In genomic region chr14:101363880-101364391, GRCh38 we compare ENCODE assay signal across 19 cellular contexts.
A peak's percentile ranks its signal among the peaks of the same experiment; 100 is the strongest.
DNase-seq lines count a peak whose midpoint lies in the region; ATAC-seq and TF ChIP-seq lines count a peak whose summit lies in the region.
"Had no signal": no experiment of that assay in that cellular context is flagged by ENCODE, and none has a peak within 500 bp of the region (broad histone marks: within the 10 kb centered on the region; RNA-seq: fewer than 3 reads in every experiment).

No MANE protein-coding gene starts in this region.

- no CpG with 5 or more reads among the region's 16 CpGs for WGBS in neuronal stem cell (ENCODE audit: extremely low coverage in 2 of 2, insufficient read length in 2 of 2, insufficient replicate concordance in 1 of 2), 2 donors

- peak overlapping the region; percentile 98 for H2AK5ac ChIP-seq in neuronal stem cell (ENCODE audit: low read depth, low read length)

- H3K9me3 ChIP-seq in BLaER1 (no peaks in the 10 kb centered on the region), colonic mucosa (no peaks in the 10 kb centered on the region), neuronal stem cell (replicated peaks in 1 of 2; ENCODE audit: control insufficient read depth in 2 of 2, insufficient read depth in 1 of 2, low read depth in 1 of 2, low read length in 2 of 2) (no peaks in the 10 kb centered on the region), stomach smooth muscle (ENCODE audit: control insufficient read depth in 2 of 2, low read length in 2 of 2) (no peaks in the 10 kb centered on the region)
- H3K9me3 ChIP-seq: SJSA1 had no signal

- H3K23ac ChIP-seq in neuronal stem cell (ENCODE audit: low read depth, low read length, poor library complexity): no peak overlapping the region

- H3K4me3 ChIP-seq in BLaER1: no peak overlapping the region
- no peak overlapping the region for H3K4me3 ChIP-seq in colonic mucosa
- H3K4me3 ChIP-seq in neuronal stem cell (ENCODE audit: low read length in 2 of 2): no peak overlapping the region
- H3K4me3 ChIP-seq in stomach smooth muscle (ENCODE audit: low read length in 2 of 2): no peak overlapping the region
- H3K4me3 ChIP-seq: GM12878, SJSA1 had no signal

- H4K91ac ChIP-seq in neuronal stem cell (ENCODE audit: low read depth, low read length, poor library complexity): no peak overlapping the region

- H3K4me2 ChIP-seq in BLaER1 (peak overlapping the region; percentile 90), neuronal stem cell (ENCODE audit: insufficient read depth, low read length, poor library complexity, severe bottlenecking) (no peak overlapping the region)

- H3K36me3 ChIP-seq in BLaER1 (no peaks in the 10 kb centered on the region), colonic mucosa (no peaks in the 10 kb centered on the region), neuronal stem cell (replicated peaks in 1 of 2; ENCODE audit: control insufficient read depth in 2 of 2, insufficient read depth in 2 of 2, low read length in 2 of 2) (no peaks in the 10 kb centered on the region), stomach smooth muscle (ENCODE audit: control insufficient read depth in 2 of 2, insufficient read depth in 2 of 2, low read length in 2 of 2) (no peaks in the 10 kb centered on the region)
- H3K36me3 ChIP-seq: SJSA1 had no signal

- DNase-seq in colonic mucosa (no peak), neuronal stem cell (ENCODE audit: low spot score) (no peak), NOMO-1 (lab: John Stamatoyannopoulos, UW; ENCODE audit: unreplicated experiment in 2 of 2) (no peak), NCI-H1105 treated with DMSO at 0.1 percent for 48 hours (lab: John Stamatoyannopoulos, UW) (no peak)
- no peak for DNase-seq in activated CD4-positive, alpha-beta T cell treated with anti-CD3 and anti-CD28 coated beads for 4 hours
- DNase-seq: activated CD4-positive, CD25-positive, alpha-beta regulatory T cell; DMS 273 treated with DMSO at 0.1 percent for 48 hours; H9; hypothalamus; NCI-H2171; NCI-H526 treated with DMSO at 0.1 percent for 48 hours; OCI-M1; stimulated activated CD4-positive, alpha-beta T cell treated with anti-CD3 and anti-CD28 coated beads, Interleukin-15, amount 100 ng/mL, for 24 hours had no signal

- no peak overlapping the region for H4K8ac ChIP-seq in neuronal stem cell (ENCODE audit: low read depth, low read length)

- ATAC-seq in HG03469 (IDR thresholded peaks at IDR 0.05; ENCODE audit: unreplicated experiment): no peak
- ATAC-seq: GM12878; natural killer cell treated with Interleukin-12 subunit alpha and Interleukin-12 subunit beta and Interleukin-15 and Interleukin-18, amount 100 ng/mL, for 72 hours had no signal

- peak overlapping the region; percentile 61 for H2AFZ ChIP-seq in neuronal stem cell (ENCODE audit: low read length)

- no peaks in the 10 kb centered on the region for H4K20me1 ChIP-seq in BLaER1

- peak overlapping the region; percentile 52 for H3K18ac ChIP-seq in neuronal stem cell (ENCODE audit: low read length)

- H2BK12ac ChIP-seq in neuronal stem cell (ENCODE audit: low read length): no peak overlapping the region

- peaks cover 87% of the 10 kb centered on the region for H3K4me1 ChIP-seq in BLaER1
- no peaks in the 10 kb centered on the region for H3K4me1 ChIP-seq in colonic mucosa
- peaks cover 5 to 32% of the 10 kb centered on the region in 2 donors for H3K4me1 ChIP-seq in neuronal stem cell (ENCODE audit: control insufficient read depth in 2 of 2, insufficient read depth in 1 of 2, low read depth in 1 of 2, low read length in 2 of 2)
- H3K4me1 ChIP-seq in stomach smooth muscle (ENCODE audit: control insufficient read depth, insufficient read depth, low read length): peaks cover 19% of the 10 kb centered on the region
- H3K4me1 ChIP-seq: SJSA1 had no signal

- TF ChIP-seq CTCF in colonic mucosa (IDR thresholded peaks at IDR 0.05): no peak

- H3K4ac ChIP-seq in neuronal stem cell (ENCODE audit: low read length): peak overlapping the region; percentile 43

- peak overlapping the region; percentile 39 for H2BK5ac ChIP-seq in neuronal stem cell (ENCODE audit: low read length)

- no peak overlapping the region for H2BK120ac ChIP-seq in neuronal stem cell (ENCODE audit: low read depth, low read length)

- intact Hi-C loops in colonic mucosa (cut with DNase I): no loop called here

- peak overlapping the region; percentile 95 for H2BK15ac ChIP-seq in neuronal stem cell (ENCODE audit: low read length)

- peak overlapping the region; percentile 81 for H3K27ac ChIP-seq in BLaER1
- H3K27ac ChIP-seq in colonic mucosa: peak overlapping the region; percentile 15
- no peak overlapping the region for H3K27ac ChIP-seq in neuronal stem cell (replicated peaks; ENCODE audit: low read length)
- peak overlapping the region; percentile 11 for H3K27ac ChIP-seq in stomach smooth muscle (ENCODE audit: low read length)
- H3K27ac ChIP-seq: SJSA1 had no signal

- H3K27me3 ChIP-seq in BLaER1 (no peaks in the 10 kb centered on the region), colonic mucosa (no peaks in the 10 kb centered on the region), neuronal stem cell (ENCODE audit: control insufficient read depth in 3 of 3, insufficient read depth in 3 of 3, low read depth in 1 of 3, low read length in 3 of 3) (no peaks in the 10 kb centered on the region), stomach smooth muscle (ENCODE audit: control insufficient read depth in 1 of 2, insufficient read depth in 2 of 2, low read length in 2 of 2) (peaks cover 0 to 5% of the 10 kb centered on the region in 2 donors)
- H3K27me3 ChIP-seq: SJSA1 had no signal

- peaks cover 4% of the 10 kb centered on the region for H3K79me1 ChIP-seq in neuronal stem cell (ENCODE audit: low read depth, low read length)

- H3K9ac ChIP-seq in BLaER1: no peak overlapping the region
- H3K9ac ChIP-seq in colonic mucosa (ENCODE audit: low read depth in 2 of 2, low read length in 2 of 2): no peak overlapping the region
- no peak overlapping the region for H3K9ac ChIP-seq in neuronal stem cell (ENCODE audit: low read depth, low read length, poor library complexity)
- no peak overlapping the region for H3K9ac ChIP-seq in stomach smooth muscle (ENCODE audit: low read length in 2 of 2)

- no peak overlapping the region for H3K14ac ChIP-seq in neuronal stem cell (ENCODE audit: low read length)
